Comparison of ENCODE assay signal across 10 cellular contexts in genomic region chr3:17678116-17678741, GRCh38.
DNase-seq lines count a peak whose midpoint lies in the region; ATAC-seq and TF ChIP-seq lines count a peak whose summit lies in the region.
"Had no signal": no experiment of that assay in that cellular context is flagged by ENCODE, and none has a peak within 500 bp of the region (broad histone marks: within the 10 kb centered on the region; RNA-seq: fewer than 3 reads in every experiment).

No MANE protein-coding gene starts in this region.

- H3K9me3 ChIP-seq in neuronal stem cell (replicated peaks in 1 of 2; ENCODE audit: control insufficient read depth in 2 of 2, insufficient read depth in 1 of 2, low read depth in 1 of 2, low read length in 2 of 2), result no peaks in the 10 kb centered on the region
- no peaks in the 10 kb centered on the region for H3K9me3 ChIP-seq in MG63
- H3K9me3 ChIP-seq: sigmoid colon, upper lobe of right lung had no signal

- ATAC-seq in GM21423 (IDR thresholded peaks at IDR 0.05; ENCODE audit: unreplicated experiment), result peak; percentile 64
- ATAC-seq: upper lobe of right lung had no signal

- H2AFZ ChIP-seq in neuronal stem cell (ENCODE audit: low read length), result no peak overlapping the region

- H3K4me2 ChIP-seq in neuronal stem cell (ENCODE audit: insufficient read depth, low read length, poor library complexity, severe bottlenecking), result no peak overlapping the region

- no peak overlapping the region for H2BK5ac ChIP-seq in neuronal stem cell (ENCODE audit: low read length)

- DNase-seq in ELR (ENCODE audit: low read depth), result peak; percentile 69
- DNase-seq in HS-5 (ENCODE audit: low read depth), result peak; percentile 31
- DNase-seq in foreskin fibroblast, result peak; percentile 56 to 67
- no peak for DNase-seq in neuronal stem cell (ENCODE audit: low spot score)
- DNase-seq in DMS 273 (lab: John Stamatoyannopoulos, UW; ENCODE audit: unreplicated experiment), result no peak
- no peak for DNase-seq in MG63
- no peak for DNase-seq in activated CD4-positive, alpha-beta T cell treated with anti-CD3 and anti-CD28 coated beads, Interleukin-2, amount 50 U/mL, for 48 hours
- DNase-seq: sigmoid colon, upper lobe of right lung had no signal

- H3K14ac ChIP-seq in neuronal stem cell (ENCODE audit: low read length), result no peak overlapping the region

- no peaks in the 10 kb centered on the region for H3K4me1 ChIP-seq in neuronal stem cell (ENCODE audit: control insufficient read depth in 2 of 2, insufficient read depth in 1 of 2, low read depth in 1 of 2, low read length in 2 of 2)
- H3K4me1 ChIP-seq: upper lobe of right lung had no signal

- H3K9ac ChIP-seq in neuronal stem cell (ENCODE audit: low read depth, low read length, poor library complexity), result no peak overlapping the region

- H2BK120ac ChIP-seq in neuronal stem cell (ENCODE audit: low read depth, low read length), result no peak overlapping the region

- no peak for TF ChIP-seq CTCF in foreskin fibroblast (IDR thresholded peaks at IDR 0.05; ENCODE audit: low read depth, low read length)

- H3K4me3 ChIP-seq in foreskin fibroblast (ENCODE audit: low read depth in 1 of 2, low read length in 2 of 2) (no peak overlapping the region), neuronal stem cell (ENCODE audit: low read length in 2 of 2) (no peak overlapping the region), MG63 (no peak overlapping the region)
- H3K4me3 ChIP-seq: sigmoid colon, upper lobe of right lung had no signal

- H4K8ac ChIP-seq in neuronal stem cell (ENCODE audit: low read depth, low read length), result no peak overlapping the region

- H2BK12ac ChIP-seq in neuronal stem cell (ENCODE audit: low read length), result no peak overlapping the region

- H3K4ac ChIP-seq in neuronal stem cell (ENCODE audit: low read length), result no peak overlapping the region

- no peak overlapping the region for H3K18ac ChIP-seq in neuronal stem cell (ENCODE audit: low read length)

- H4K91ac ChIP-seq in neuronal stem cell (ENCODE audit: low read depth, low read length, poor library complexity), result no peak overlapping the region

- H3K27me3 ChIP-seq in neuronal stem cell (ENCODE audit: control insufficient read depth in 3 of 3, insufficient read depth in 3 of 3, low read depth in 1 of 3, low read length in 3 of 3) (no peaks in the 10 kb centered on the region), MG63 (no peaks in the 10 kb centered on the region)
- H3K27me3 ChIP-seq: sigmoid colon, upper lobe of right lung had no signal

- no peaks in the 10 kb centered on the region for H3K79me1 ChIP-seq in neuronal stem cell (ENCODE audit: low read depth, low read length)

- no peak overlapping the region for H3K27ac ChIP-seq in neuronal stem cell (replicated peaks; ENCODE audit: low read length)
- H3K27ac ChIP-seq: sigmoid colon, upper lobe of right lung had no signal

- H2BK15ac ChIP-seq in neuronal stem cell (ENCODE audit: low read length), result no peak overlapping the region

- no peak overlapping the region for H2AK5ac ChIP-seq in neuronal stem cell (ENCODE audit: low read depth, low read length)

- no peak overlapping the region for H3K23ac ChIP-seq in neuronal stem cell (ENCODE audit: low read depth, low read length, poor library complexity)

- H3K36me3 ChIP-seq in neuronal stem cell (replicated peaks in 1 of 2; ENCODE audit: control insufficient read depth in 2 of 2, insufficient read depth in 2 of 2, low read length in 2 of 2) (no peaks in the 10 kb centered on the region), MG63 (no peaks in the 10 kb centered on the region)
- H3K36me3 ChIP-seq: sigmoid colon, upper lobe of right lung had no signal

Comparison
In these comparisons a context has a peak if more than half of its experiments do, and no peak if none do; other contexts are left out.
1. DNase-seq: peak in ELR (single experiment), HS-5 (single experiment) and foreskin fibroblast (2 of 2); none in neuronal stem cell (single experiment), DMS 273 (single experiment), MG63 (single experiment) and activated CD4-positive, alpha-beta T cell treated with anti-CD3 and anti-CD28 coated beads, Interleukin-2, amount 50 U/mL, for 48 hours (0 of 2).